In genomic region chr11:102046841-102047240, GRCh38 we compare ENCODE assay signal across 8 cellular contexts. TPM values are rescaled to one million over a fixed set of nuclear protein-coding genes. Genes with fewer than 3 reads are reported as not detected.
DNase-seq lines count a peak whose midpoint lies in the region; ATAC-seq and TF ChIP-seq lines count a peak whose summit lies in the region.

No MANE protein-coding gene starts in this region.

- no peak overlapping the region for H4K8ac ChIP-seq in H9 (replicated peaks; ENCODE audit: insufficient read length, low read depth, low read length)

- H2BK120ac ChIP-seq in H9 (ENCODE audit: low read depth, low read length, poor library complexity, severe bottlenecking): no peak overlapping the region

- H3K4me1 Mint-ChIP-seq in H9: peaks cover 13 to 14% of the 10 kb centered on the region in 2 experiments
- H3K4me1 Mint-ChIP-seq in stimulated activated effector memory CD8-positive, alpha-beta T cell treated with anti-CD3 and anti-CD28 coated beads, Interleukin-12 subunit alpha, Interleukin-12 subunit beta, amount 100 ng/mL, for 72 hours: peaks cover 12% of the 10 kb centered on the region

- no peak for ATAC-seq in stimulated activated effector memory CD8-positive, alpha-beta T cell treated with anti-CD3 and anti-CD28 coated beads, Interleukin-12 subunit alpha, Interleukin-12 subunit beta, amount 100 ng/mL, for 72 hours

- no peaks in the 10 kb centered on the region for H3K36me3 Mint-ChIP-seq in H9 (ENCODE audit: insufficient read depth in 1 of 3, low read depth in 3 of 3)
- no peaks in the 10 kb centered on the region for H3K36me3 Mint-ChIP-seq in stimulated activated effector memory CD8-positive, alpha-beta T cell treated with anti-CD3 and anti-CD28 coated beads, Interleukin-12 subunit alpha, Interleukin-12 subunit beta, amount 100 ng/mL, for 72 hours

- H2BK12ac ChIP-seq in H9 (ENCODE audit: insufficient read length, low read depth, low read length): no peak overlapping the region

- H3K27me3 Mint-ChIP-seq in H9 (ENCODE audit: low read depth): peaks cover 14% of the 10 kb centered on the region

- no CpG with 5 or more reads among the region's 4 CpGs for WGBS in H9 (ENCODE audit: extremely low coverage, insufficient read length, low lambda C conversion rate)

- no peak overlapping the region for H2BK20ac ChIP-seq in H9 (ENCODE audit: low read depth, low read length, poor library complexity, severe bottlenecking)

- H4K5ac ChIP-seq in H9 (ENCODE audit: insufficient read length, low read depth, low read length): no peak overlapping the region

- no peak overlapping the region for H2BK5ac ChIP-seq in H9 (ENCODE audit: insufficient read length, low read length)

- no peak overlapping the region for H3T11ph ChIP-seq in H9 (ENCODE audit: low read length)

- H3K9ac ChIP-seq in H9 (ENCODE audit: extremely low read depth, insufficient read length, low read length) (no peak overlapping the region), adipocyte (ENCODE audit: low read length) (peak overlapping the region; percentile 88), iPS-18a (ENCODE audit: low read length) (peak overlapping the region; percentile 56)

- H3K14ac ChIP-seq in H9 (ENCODE audit: insufficient read depth, low read length): no peak overlapping the region

- no peak overlapping the region for H3K27ac Mint-ChIP-seq in H9
- H3K27ac Mint-ChIP-seq in stimulated activated effector memory CD8-positive, alpha-beta T cell treated with anti-CD3 and anti-CD28 coated beads, Interleukin-12 subunit alpha, Interleukin-12 subunit beta, amount 100 ng/mL, for 72 hours: no peak overlapping the region

- peaks cover 9% of the 10 kb centered on the region for H3K23me2 ChIP-seq in H9 (ENCODE audit: insufficient read length, low read depth, low read length, poor library complexity, severe bottlenecking)

- H4K91ac ChIP-seq in H9 (ENCODE audit: insufficient read length, low read depth, low read length): no peak overlapping the region

- H3K36me3 ChIP-seq in adipocyte (ENCODE audit: control insufficient read depth, insufficient read depth, low read length, severe bottlenecking) (no peaks in the 10 kb centered on the region), iPS-18a (ENCODE audit: control insufficient read depth, low read depth, low read length) (no peaks in the 10 kb centered on the region)

- H3K4me1 ChIP-seq in H9 (ENCODE audit: insufficient read depth, low read length) (no peaks in the 10 kb centered on the region), adipocyte (ENCODE audit: control insufficient read depth, insufficient read depth, low read length) (peaks cover 3% of the 10 kb centered on the region), iPS-18a (ENCODE audit: control insufficient read depth, low read depth, low read length) (no peaks in the 10 kb centered on the region)

- no peaks in the 10 kb centered on the region for H3K79me2 ChIP-seq in H9 (ENCODE audit: insufficient read depth, low read length)

- peak overlapping the region; percentile 85 for H3K4me3 ChIP-seq in adipocyte (ENCODE audit: low read length)
- peak overlapping the region; percentile 59 for H3K4me3 ChIP-seq in iPS-18a (ENCODE audit: low read length)

- no peak overlapping the region for H3K18ac ChIP-seq in H9 (ENCODE audit: insufficient read length, low read depth, low read length)

- no peaks in the 10 kb centered on the region for H3K27me3 ChIP-seq in H9 (ENCODE audit: insufficient read depth, low read length)
- no peaks in the 10 kb centered on the region for H3K27me3 ChIP-seq in adipocyte (replicated peaks; ENCODE audit: control insufficient read depth, insufficient read depth, low read length)
- H3K27me3 ChIP-seq in iPS-18a (ENCODE audit: control insufficient read depth, insufficient read depth, low read length): no peaks in the 10 kb centered on the region

- no peak overlapping the region for H2AK5ac ChIP-seq in H9 (ENCODE audit: insufficient read length, low read length)

- TF ChIP-seq CTCF in H9 (conservative IDR thresholded peaks at IDR 0.05): no peak

- no peaks in the 10 kb centered on the region for H3K79me1 ChIP-seq in H9 (ENCODE audit: insufficient read depth, low read depth, low read length, poor library complexity, severe bottlenecking)

- no peak overlapping the region for H3K27ac ChIP-seq in H9 (ENCODE audit: insufficient read length, low read depth, low read length)
- no peak overlapping the region for H3K27ac ChIP-seq in iPS-18a (ENCODE audit: low read length)

- H4K20me1 ChIP-seq in H9 (ENCODE audit: control insufficient read depth, insufficient read depth, insufficient read length): no peaks in the 10 kb centered on the region

- H3K9me3 ChIP-seq in H9 (ENCODE audit: control insufficient read depth, low read depth, low read length) (no peaks in the 10 kb centered on the region), adipocyte (ENCODE audit: control insufficient read depth, low read length) (no peaks in the 10 kb centered on the region), iPS-18a (ENCODE audit: control insufficient read depth, low read depth, low read length) (no peaks in the 10 kb centered on the region)

- DNase-seq in H9: no peak
- peak; percentile 60 for DNase-seq in adipocyte (ENCODE audit: low read depth)
- no peak for DNase-seq in stimulated activated effector memory CD8-positive, alpha-beta T cell treated with anti-CD3 and anti-CD28 coated beads, Interleukin-12 subunit alpha, Interleukin-12 subunit beta, amount 100 ng/mL, for 72 hours (ENCODE audit: low spot score in 2 of 2)
- DNase-seq in NOMO-1 treated with dmso at 0.1 percent for 144 hours (lab: John Stamatoyannopoulos, UW; ENCODE audit: unreplicated experiment): no peak
- DNase-seq in NCI-H2107 treated with DMSO at 0.1 percent for 48 hours (lab: John Stamatoyannopoulos, UW; ENCODE audit: unreplicated experiment): no peak
- DNase-seq in kidney glomerular epithelial cell (lab: John Stamatoyannopoulos, UW): no peak
- no peak for DNase-seq in DMS 273 treated with DMSO at 0.1 percent for 48 hours (lab: John Stamatoyannopoulos, UW)

- no peaks in the 10 kb centered on the region for H3K9me3 Mint-ChIP-seq in H9
- H3K9me3 Mint-ChIP-seq in stimulated activated effector memory CD8-positive, alpha-beta T cell treated with anti-CD3 and anti-CD28 coated beads, Interleukin-12 subunit alpha, Interleukin-12 subunit beta, amount 100 ng/mL, for 72 hours: no peaks in the 10 kb centered on the region

- H3K23ac ChIP-seq in H9 (ENCODE audit: insufficient read length, low read depth, low read length): no peak overlapping the region

- H2AFZ ChIP-seq in H9 (ENCODE audit: low read length): peak overlapping the region; percentile 94

- H2BK15ac ChIP-seq in H9 (ENCODE audit: low read depth, low read length): no peak overlapping the region

- H3K56ac ChIP-seq in H9 (ENCODE audit: insufficient read length, low read depth, low read length): no peak overlapping the region

- H3K4me3 Mint-ChIP-seq in H9: peak overlapping the region; percentile 68 to 74
- H3K4me3 Mint-ChIP-seq in stimulated activated effector memory CD8-positive, alpha-beta T cell treated with anti-CD3 and anti-CD28 coated beads, Interleukin-12 subunit alpha, Interleukin-12 subunit beta, amount 100 ng/mL, for 72 hours: peak overlapping the region; percentile 70

- peak overlapping the region; percentile 56 for H3K4me2 ChIP-seq in H9 (ENCODE audit: insufficient read depth, insufficient read length, low read length)

- H3K4ac ChIP-seq in H9 (ENCODE audit: low read depth, low read length): no peak overlapping the region

RNA-seq across cellular contexts. Expression of gene CFAP300, which starts 0.4 kb away (rescaled TPM):
- total RNA-seq in H9 (2021): 1.2 and 1.7 TPM in 2 replicates
